Comparison of ENCODE assay signal across 8 cellular contexts in genomic region chr20:59222239-59222981, GRCh38. TPM values are rescaled to one million over a fixed set of nuclear protein-coding genes. Genes with fewer than 3 reads are reported as not detected.
A peak's percentile ranks its signal among the peaks of the same experiment; 100 is the strongest.
DNase-seq lines count a peak whose midpoint lies in the region; ATAC-seq and TF ChIP-seq lines count a peak whose summit lies in the region.

No MANE protein-coding gene starts in this region.

- peak; percentile 82 for ATAC-seq in GM19328 (IDR thresholded peaks at IDR 0.05; ENCODE audit: unreplicated experiment)

- H3K4me3 ChIP-seq in BLaER1, result peak overlapping the region; percentile 68
- peak overlapping the region; percentile 66 for H3K4me3 ChIP-seq in HUES64 (ENCODE audit: low read length)
- peak overlapping the region; percentile 59 for H3K4me3 ChIP-seq in neural cell (ENCODE audit: low read length)

- TF ChIP-seq RAD21 in neural cell (conservative IDR thresholded peaks at IDR 0.05), result peak; percentile 98

- 8% methylated on average over 47 of the region's 47 CpGs for WGBS in HUES64

- no peaks in the 10 kb centered on the region for H3F3A ChIP-seq in neural cell (ENCODE audit: insufficient read depth, low read length, poor library complexity, severe bottlenecking)

- peak; percentile 97 for TF ChIP-seq CTCF in neural cell (IDR thresholded peaks at IDR 0.05; ENCODE audit: poor library complexity, severe bottlenecking)

- H3K4me1 ChIP-seq in BLaER1, result peaks cover 16% of the 10 kb centered on the region
- H3K4me1 ChIP-seq in HUES64 (ENCODE audit: insufficient read depth, low read length), result peaks cover 13% of the 10 kb centered on the region

- no peaks in the 10 kb centered on the region for H4K20me1 ChIP-seq in BLaER1
- H4K20me1 ChIP-seq in neural cell (ENCODE audit: insufficient read depth), result no peaks in the 10 kb centered on the region

- no peaks in the 10 kb centered on the region for H3K9me3 ChIP-seq in BLaER1
- H3K9me3 ChIP-seq in HUES64 (ENCODE audit: insufficient read depth, low read depth, low read length), result no peaks in the 10 kb centered on the region
- no peaks in the 10 kb centered on the region for H3K9me3 ChIP-seq in neural cell (ENCODE audit: low read length)

- peak overlapping the region; percentile 71 for H3K27ac ChIP-seq in BLaER1
- no peak overlapping the region for H3K27ac ChIP-seq in HUES64 (ENCODE audit: low read depth, low read length)
- peak overlapping the region; percentile 11 for H3K27ac ChIP-seq in neural cell (ENCODE audit: low read length)

- DNase-seq in RPMI7951 (ENCODE audit: low read depth) (peak; percentile 54), fibroblast of the conjunctiva (ENCODE audit: low read depth) (peak; percentile 53)
- peak; percentile 67 for DNase-seq in activated effector memory CD4-positive, alpha-beta T cell treated with Interleukin-2 at 50 U/mL for 16 hours
- peak; percentile 74 for DNase-seq in stimulated activated naive CD4-positive, alpha-beta T cell treated with Interleukin-2 at 50 U/mL for 16 hours (lab: John Stamatoyannopoulos, UW)

- no peaks in the 10 kb centered on the region for H3K9me2 ChIP-seq in neural cell (ENCODE audit: insufficient read depth, low read length)

- H3K27me3 ChIP-seq in BLaER1 (peaks cover 17% of the 10 kb centered on the region), HUES64 (ENCODE audit: insufficient read depth, low read length) (peaks cover 47% of the 10 kb centered on the region), neural cell (ENCODE audit: insufficient read depth, low read depth, low read length) (no peaks in the 10 kb centered on the region)

- peak overlapping the region; percentile 86 for H3K4me2 ChIP-seq in BLaER1
- peak overlapping the region; percentile 10 for H3K4me2 ChIP-seq in neural cell (ENCODE audit: low read length)

- TF ChIP-seq EP300 in neural cell (conservative IDR thresholded peaks at IDR 0.05; ENCODE audit: poor library complexity, severe bottlenecking), result no peak

- H3K9ac ChIP-seq in BLaER1, result peak overlapping the region; percentile 77
- H3K9ac ChIP-seq in HUES64 (ENCODE audit: low read depth, low read length), result peak overlapping the region; percentile 53
- peak overlapping the region; percentile 52 for H3K9ac ChIP-seq in neural cell (ENCODE audit: low read length)

- no peaks in the 10 kb centered on the region for H3K36me3 ChIP-seq in BLaER1
- no peaks in the 10 kb centered on the region for H3K36me3 ChIP-seq in HUES64 (ENCODE audit: insufficient read depth, low read length)
- H3K36me3 ChIP-seq in neural cell (ENCODE audit: insufficient read depth, low read length), result no peaks in the 10 kb centered on the region

- peak overlapping the region; percentile 41 for H2AFZ ChIP-seq in neural cell (ENCODE audit: low read depth, low read length)

- H3K79me2 ChIP-seq in neural cell (replicated peaks; ENCODE audit: insufficient read depth, low read length), result no peaks in the 10 kb centered on the region

TF ChIP-seq in neural cell, 6 proteins besides CTCF, POLR2A, EP300 and RAD21:
- TF ChIP-seq TAF1 (IDR thresholded peaks at IDR 0.05; ENCODE audit: low read depth) (no peak), SMC3 (conservative IDR thresholded peaks at IDR 0.05; ENCODE audit: poor library complexity) (peak; percentile 96)

RNA-seq across cellular contexts. Expression of gene ZNF831, which starts 58.8 kb away (rescaled TPM):
- polyA plus RNA-seq in HUES64 (2013, experiment 1 of 2), result 0.05 TPM
- not detected for polyA plus RNA-seq in HUES64 (2013, experiment 2 of 2)
- total RNA-seq in RPMI7951 (2014; rRNA removed; shearing (Covaris generic)), result not detected in 2 replicates
- 0.14 TPM in 1 of 2 replicates, not detected in the other for polyA plus RNA-seq in neural cell
- 0.24 and 0.35 TPM in 2 replicates for polyA minus RNA-seq in neural cell
